19 cellular contexts compared by ENCODE assay signal in the genomic region with DNA sequence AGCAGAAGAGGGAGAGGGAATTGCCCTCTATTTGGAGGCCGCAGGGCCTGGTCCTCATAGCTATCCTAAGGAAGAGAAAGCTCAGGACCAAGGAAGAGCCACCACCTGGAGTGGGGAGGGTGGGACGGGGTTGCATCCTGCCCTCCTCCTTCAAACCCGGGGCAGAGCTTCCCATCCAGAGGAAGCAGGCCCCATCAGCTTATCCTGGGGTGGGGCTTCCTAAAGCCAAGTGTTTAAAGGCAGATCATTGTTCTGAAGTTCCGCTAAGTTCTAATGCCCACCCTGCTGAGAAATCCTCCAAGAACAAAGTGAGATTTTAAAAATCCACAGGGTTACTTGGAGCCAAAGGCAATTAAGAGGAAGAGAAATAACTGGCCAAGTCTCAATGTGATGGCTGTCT.
A peak's percentile ranks its signal among the peaks of the same experiment; 100 is the strongest.
DNase-seq lines count a peak whose midpoint lies in the region; ATAC-seq and TF ChIP-seq lines count a peak whose summit lies in the region.
"Had no signal": no experiment of that assay in that cellular context is flagged by ENCODE, and none has a peak within 500 bp of the region (broad histone marks: within the 10 kb centered on the region; RNA-seq: fewer than 3 reads in every experiment).

No MANE protein-coding gene starts in this region.

- no peak overlapping the region for H3K27ac Mint-ChIP-seq in osteocyte (ENCODE audit: unreplicated experiment)

- H3K27me3 ChIP-seq in A673 (replicated peaks; ENCODE audit: insufficient read depth, low read depth, low read length, poor library complexity) (no peaks in the 10 kb centered on the region), heart left ventricle (no peaks in the 10 kb centered on the region)
- H3K27me3 ChIP-seq: BE2C, Peyer's patch had no signal

- POLR2A ChIA-PET in A673 (lab: Charles Lee; ENCODE audit: low non-redundant PET), result no interaction called here

- BruUV-seq in A673 (replicated peaks; lab: Mats Ljungman, UMichigan), result no TSS peak

- no peak overlapping the region for H3K27ac ChIP-seq in A673 (ENCODE audit: low read depth, low read length, poor library complexity, severe bottlenecking)
- peak overlapping the region in 8 of 12 donors; percentile 23 to 78 (median 59) for H3K27ac ChIP-seq in heart left ventricle
- H3K27ac ChIP-seq: Peyer's patch had no signal

- H3K9me3 ChIP-seq in A673 (ENCODE audit: low read depth, low read length, poor library complexity, severe bottlenecking), result no peaks in the 10 kb centered on the region
- H3K9me3 ChIP-seq in heart left ventricle, result no peaks in the 10 kb centered on the region
- H3K9me3 ChIP-seq: BE2C, Peyer's patch had no signal

- peaks cover 7% of the 10 kb centered on the region for H3K36me3 Mint-ChIP-seq in osteocyte (ENCODE audit: unreplicated experiment)

- H3K27me3 Mint-ChIP-seq in osteocyte (ENCODE audit: unreplicated experiment), result no peaks in the 10 kb centered on the region

- no peak overlapping the region for H3K4me3 Mint-ChIP-seq in osteocyte (ENCODE audit: unreplicated experiment)

- no peak for TF ChIP-seq CTCF in A673 (conservative IDR thresholded peaks at IDR 0.05; ENCODE audit: low read depth, low read length)
- TF ChIP-seq CTCF in heart left ventricle (IDR thresholded peaks at IDR 0.05), result no peak
- no peak for TF ChIP-seq CTCF in osteocyte (IDR thresholded peaks at IDR 0.05)

- TF ChIP-seq POLR2A in heart left ventricle (IDR thresholded peaks at IDR 0.05), result no peak

- 54 to 73% (median 59%) methylated on average over 4 of the region's 4 CpGs for WGBS in heart left ventricle, 4 donors

- H3K9me3 Mint-ChIP-seq in osteocyte (ENCODE audit: unreplicated experiment), result peaks cover 5% of the 10 kb centered on the region

- CTCF ChIA-PET in A673 (lab: Charles Lee), result no interaction called here

- no peak overlapping the region for H3K4me3 ChIP-seq in A673 (ENCODE audit: low read depth, low read length, poor library complexity, severe bottlenecking)
- no peak overlapping the region for H3K4me3 ChIP-seq in heart left ventricle
- H3K4me3 ChIP-seq: Peyer's patch had no signal

- H3K4me1 Mint-ChIP-seq in osteocyte (ENCODE audit: unreplicated experiment), result peaks cover 6% of the 10 kb centered on the region

- in situ Hi-C loops in ACHN (cut with HindIII; ENCODE audit: low pct_ligation_motif_present, low pct_unique_long_range_greater_than_20kb, low sequenced_read_pairs), result no loop called here

- H3K36me3 ChIP-seq in A673 (ENCODE audit: insufficient read depth, low read length, poor library complexity, severe bottlenecking) (no peaks in the 10 kb centered on the region), heart left ventricle (no peaks in the 10 kb centered on the region)
- H3K36me3 ChIP-seq: BE2C, Peyer's patch had no signal

- ATAC-seq in heart left ventricle, result peak in 3 of 4 donors; percentile 73 to 92 (median 82)
- ATAC-seq in left lobe of liver, result peak; percentile 46

- peak; percentile 19 for DNase-seq in A673 (ENCODE audit: low spot score)
- peak in 2 of 5 donors; percentile 32 to 53 for DNase-seq in heart left ventricle
- no peak for DNase-seq in left lobe of liver (ENCODE audit: low spot score)
- peak; percentile 25 for DNase-seq in osteocyte (ENCODE audit: extremely low spot score, unreplicated experiment)
- no peak for DNase-seq in ACHN
- no peak for DNase-seq in AG08396 (ENCODE audit: low spot score)
- DNase-seq in GM19240 (ENCODE audit: insufficient read length, low spot score), result no peak
- no peak for DNase-seq in stimulated activated naive CD4-positive, alpha-beta T cell (lab: John Stamatoyannopoulos, UW)
- DNase-seq: BE2C, DMS53, GDM1, Karpas-422, NCI-H1417, NCI-H1694 treated with DMSO at 0.1 percent for 48 hours, NCI-H2081 treated with DMSO at 0.1 percent for 48 hours, NCI-H2171 treated with DMSO at 0.1 percent for 48 hours, NCI-H524 treated with DMSO at 0.1 percent for 48 hours, NCI-H82, Peyer's patch had no signal

- intact Hi-C loops in A673 (cut with micrococcal nuclease; ENCODE audit: unreplicated experiment) (no loop called here), heart left ventricle (cut with DNase I) (loop anchor here in 1 of 10 donors (5.0 kb wide), 1 partner anchor 60 kb away; no protein-coding TSS in a partner anchor)

- no peaks in the 10 kb centered on the region for H3K4me1 ChIP-seq in A673 (ENCODE audit: insufficient read depth, low read length, poor library complexity, severe bottlenecking)
- H3K4me1 ChIP-seq in heart left ventricle, result peaks cover 0 to 46% (median 16%) of the 10 kb centered on the region in 12 donors
- H3K4me1 ChIP-seq: BE2C, Peyer's patch had no signal

Comparison
In these comparisons a context has a peak if more than half of its experiments do, and no peak if none do; other contexts are left out.
1. DNase-seq: peak in A673 (single experiment) and osteocyte (single experiment); none in left lobe of liver (single experiment), ACHN (single experiment), AG08396 (single experiment), GM19240 (single experiment) and stimulated activated naive CD4-positive, alpha-beta T cell (0 of 6).